ENCODE assay signal across 22 cellular contexts in the genomic region with DNA sequence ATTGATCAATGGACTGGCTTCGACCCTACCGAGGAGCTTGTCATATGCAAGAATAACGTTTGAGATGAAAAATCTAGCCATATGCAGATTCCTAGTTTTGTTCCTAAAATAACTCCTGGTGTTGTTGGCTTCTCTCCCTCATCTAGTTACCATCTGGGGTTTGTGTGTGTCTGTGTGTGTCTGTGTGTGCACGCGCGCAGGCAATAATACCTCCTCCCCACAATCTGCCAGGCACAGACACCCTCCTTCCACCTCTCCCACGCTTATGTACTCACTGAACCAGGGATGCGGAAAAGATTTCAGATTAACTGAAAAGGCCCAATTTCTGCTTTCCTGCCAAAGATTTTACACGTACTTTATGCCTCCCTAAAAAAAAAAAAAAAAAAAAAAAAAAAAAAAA.
DNase-seq lines count a peak whose midpoint lies in the region; ATAC-seq and TF ChIP-seq lines count a peak whose summit lies in the region.
"Had no signal": no experiment of that assay in that cellular context is flagged by ENCODE, and none has a peak within 500 bp of the region (broad histone marks: within the 10 kb centered on the region; RNA-seq: fewer than 3 reads in every experiment).

No MANE protein-coding gene starts in this region.

- in situ Hi-C loops in KBM-7 (cut with MboI; ENCODE audit: low pct_unique_long_range_greater_than_20kb, low sequenced_read_pairs), result no loop called here

- H3K36me3 ChIP-seq in testis (ENCODE audit: low read depth, missing control alignments) (no peaks in the 10 kb centered on the region), heart right ventricle (no peaks in the 10 kb centered on the region)
- H3K36me3 ChIP-seq: BLaER1 had no signal

- peak overlapping the region in 1 of 3 experiments; percentile 14 for H3K4me3 Mint-ChIP-seq in nephron
- H3K4me3 Mint-ChIP-seq: CD4-positive, alpha-beta memory T cell; HFFc6 had no signal

- no peak for TF ChIP-seq POLR2A in testis (IDR thresholded peaks at IDR 0.05)

- ATAC-seq in heart right ventricle (no peak), right cardiac atrium (no peak)
- ATAC-seq: A549, K562, Right ventricle myocardium inferior had no signal

- H3K36me3 Mint-ChIP-seq in nephron (ENCODE audit: low read depth), result peaks cover 15% of the 10 kb centered on the region
- H3K36me3 Mint-ChIP-seq: CD4-positive, alpha-beta memory T cell had no signal

- H3K4me1 ChIP-seq in testis (no peaks in the 10 kb centered on the region), heart right ventricle (peaks cover 0 to 4% (median 0%) of the 10 kb centered on the region in 9 donors), right cardiac atrium (ENCODE audit: control insufficient read depth, insufficient read depth, low read length) (no peaks in the 10 kb centered on the region)
- H3K4me1 ChIP-seq: A549, BLaER1 had no signal

- H3K27ac ChIP-seq in testis, result no peak overlapping the region
- no peak overlapping the region for H3K27ac ChIP-seq in heart right ventricle
- no peak overlapping the region for H3K27ac ChIP-seq in right cardiac atrium (ENCODE audit: low read length)
- H3K27ac ChIP-seq: A549, BLaER1 had no signal

- no peaks in the 10 kb centered on the region for H3K27me3 Mint-ChIP-seq in nephron (ENCODE audit: low read depth)
- H3K27me3 Mint-ChIP-seq: CD4-positive, alpha-beta memory T cell had no signal

- TF ChIP-seq CTCF in nephron (IDR thresholded peaks at IDR 0.05; ENCODE audit: unreplicated experiment in 3 of 3), result no peak
- no peak for TF ChIP-seq CTCF in testis (IDR thresholded peaks at IDR 0.05)
- TF ChIP-seq CTCF in heart right ventricle (IDR thresholded peaks at IDR 0.05), result no peak

- H3K27ac Mint-ChIP-seq in nephron, result peak overlapping the region; percentile 85 to 88 (median 88)
- H3K27ac Mint-ChIP-seq: CD4-positive, alpha-beta memory T cell; HFFc6 had no signal

- DNase-seq in KBM-7 (peak; percentile 3), OCI-M1 (lab: John Stamatoyannopoulos, UW) (peak; percentile 91), testis (peak; percentile 14), heart right ventricle (no peak), right cardiac atrium (no peak)
- no peak for DNase-seq in activated naive CD4-positive, alpha-beta T cell treated with anti-CD3 and anti-CD28 coated beads, Interleukin-2, amount 50 U/mL, for 16 hours
- DNase-seq: Calu3; CD4-positive, alpha-beta memory T cell; DMS79; H7; HFFc6; MV-4-11; NCI-H1417 treated with DMSO at 0.1 percent for 48 hours; NCI-H2029; NCI-H510A; NCI-H748 treated with DMSO at 0.1 percent for 48 hours; NK-92 treated with Interleukin-12 subunit alpha and Interleukin-12 subunit beta, amount 100 ng/mL, for 24 hours had no signal

- no peaks in the 10 kb centered on the region for H3K9me3 ChIP-seq in testis
- H3K9me3 ChIP-seq in heart right ventricle, result peaks cover 0 to 15% (median 0%) of the 10 kb centered on the region in 11 donors
- no peaks in the 10 kb centered on the region for H3K9me3 ChIP-seq in right cardiac atrium (ENCODE audit: control insufficient read depth, low read length)
- H3K9me3 ChIP-seq: A549 had no signal

- peaks cover 16% of the 10 kb centered on the region for H3K9me3 Mint-ChIP-seq in nephron
- H3K9me3 Mint-ChIP-seq: HFFc6 had no signal

- H3K27me3 ChIP-seq in testis (no peaks in the 10 kb centered on the region), heart right ventricle (no peaks in the 10 kb centered on the region), right cardiac atrium (ENCODE audit: control insufficient read depth, insufficient read depth) (no peaks in the 10 kb centered on the region)
- H3K27me3 ChIP-seq: BLaER1 had no signal

- H3K4me1 Mint-ChIP-seq in nephron, result peaks cover 65% of the 10 kb centered on the region
- H3K4me1 Mint-ChIP-seq: CD4-positive, alpha-beta memory T cell had no signal

- 36 to 43% methylated on average over 9 of the region's 9 CpGs for WGBS in testis, 2 donors
- 77 to 81% methylated on average over 9 of the region's 9 CpGs for WGBS in heart right ventricle, 2 donors
- 77% methylated on average over 9 of the region's 9 CpGs for WGBS in right cardiac atrium

- intact Hi-C loops in testis (cut with DNase I; ENCODE audit: low total_unique reads), result no loop called here
- intact Hi-C loops in heart right ventricle (cut with DNase I), result no loop called here
- intact Hi-C loops in right cardiac atrium (cut with DNase I), result no loop called here

- no peak overlapping the region for H3K4me3 ChIP-seq in testis
- H3K4me3 ChIP-seq in heart right ventricle, result no peak overlapping the region
- no peak overlapping the region for H3K4me3 ChIP-seq in right cardiac atrium (ENCODE audit: low read length)
- H3K4me3 ChIP-seq: A549, BLaER1, K562 had no signal

Comparison
In these comparisons a context has a peak if more than half of its experiments do, and no peak if none do; other contexts are left out.
1. DNase-seq: peak in KBM-7 (single experiment), OCI-M1 (single experiment) and testis (single experiment); none in heart right ventricle (0 of 2), right cardiac atrium (0 of 3) and activated naive CD4-positive, alpha-beta T cell treated with anti-CD3 and anti-CD28 coated beads, Interleukin-2, amount 50 U/mL, for 16 hours (single experiment).